Comparison of ENCODE assay signal across 27 cellular contexts in the genomic region with DNA sequence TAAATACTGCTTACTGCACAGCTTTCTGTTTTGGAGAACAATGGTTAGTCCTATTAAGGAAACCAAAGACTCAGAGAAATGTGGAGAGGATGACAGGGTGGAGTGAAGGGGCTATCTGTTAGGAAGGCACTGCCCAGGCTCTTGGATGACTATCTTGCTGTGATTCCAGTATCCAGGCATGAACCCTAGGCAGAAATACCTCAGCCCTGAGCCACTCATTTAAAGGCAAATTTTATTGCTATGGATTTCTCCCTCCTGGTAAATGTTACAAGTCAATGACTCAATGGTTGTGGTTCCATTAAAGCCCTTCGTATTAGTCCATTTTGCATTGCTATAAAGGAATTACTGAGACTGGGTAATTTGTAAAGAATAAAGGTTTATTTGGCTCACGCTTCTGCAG. TPM values are rescaled to one million over a fixed set of nuclear protein-coding genes. Genes with fewer than 3 reads are reported as not detected.
DNase-seq lines count a peak whose midpoint lies in the region; ATAC-seq, FAIRE-seq and TF ChIP-seq lines count a peak whose summit lies in the region.
"Had no signal": no experiment of that assay in that cellular context is flagged by ENCODE, and none has a peak within 500 bp of the region (broad histone marks: within the 10 kb centered on the region; RNA-seq: fewer than 3 reads in every experiment).

No MANE protein-coding gene starts in this region.

- peak; percentile 14 for DNase-seq in AG09309 (ENCODE audit: low read depth)
- peak; percentile 2 for DNase-seq in GM23248
- peak; percentile 48 for DNase-seq in amniotic epithelial cell (ENCODE audit: low read depth)
- DNase-seq in keratinocyte (ENCODE audit: low read depth, low spot score): no peak
- no peak for DNase-seq in stimulated activated CD4-positive, alpha-beta T cell treated with anti-CD3 and anti-CD28 coated beads, Interleukin-15, amount 100 ng/mL, for 24 hours
- DNase-seq in T-cell: no peak
- no peak for DNase-seq in glutamatergic neuron
- DNase-seq: 8988T; ACHN; CD4-positive, alpha-beta T cell; GOT3; KBM-7; NCI-H1048; NCI-H1417; NCI-H1694; NCI-H2029 treated with DMSO at 0.1 percent for 48 hours; NCI-H2227 treated with DMSO at 0.1 percent for 48 hours; NCI-H526 treated with DMSO at 0.1 percent for 48 hours; Right ventricle myocardium superior; RPMI8226 had no signal

- H2AFZ ChIP-seq in GM23248 (no peak overlapping the region), keratinocyte (ENCODE audit: control insufficient read depth, low read length) (no peak overlapping the region)

- TF ChIP-seq CTCF in AG09309 (IDR thresholded peaks at IDR 0.05; ENCODE audit: control insufficient read depth, insufficient read depth, low read depth, low read length, missing control alignments) (no peak), keratinocyte (optimal IDR thresholded peaks at IDR 0.05 in 1 of 3, IDR thresholded peaks at IDR 0.05 in 1 of 3, conservative IDR thresholded peaks at IDR 0.05 in 1 of 3; ENCODE audit: extremely low read depth in 1 of 3, insufficient read depth in 2 of 3, low read length in 3 of 3) (no peak), glutamatergic neuron (IDR thresholded peaks at IDR 0.05; ENCODE audit: partially characterized antibody, unreplicated experiment) (no peak)

- no peaks in the 10 kb centered on the region for H3F3A ChIP-seq in GM23248 (ENCODE audit: insufficient read depth)

- no peaks in the 10 kb centered on the region for H3K9me1 ChIP-seq in keratinocyte (ENCODE audit: control insufficient read depth, extremely low read depth, insufficient read depth, low read length)

- no peaks in the 10 kb centered on the region for H3K9me3 ChIP-seq in GM23248 (ENCODE audit: low read depth)
- H3K9me3 ChIP-seq in keratinocyte (ENCODE audit: control insufficient read depth, low read depth, low read length): no peaks in the 10 kb centered on the region
- H3K9me3 ChIP-seq: HAP-1 had no signal

- 14 to 32% methylated on average over 2 of the region's 2 CpGs for WGBS in GM23248 (ENCODE audit: low coverage in 1 of 2, low lambda C conversion rate in 2 of 2, missing lambda C conversion rate in 2 of 2), 2 experiments

- POLR2A ChIA-PET in T-cell (lab: Charles Lee): no interaction called here

- no peaks in the 10 kb centered on the region for H3K9me2 ChIP-seq in GM23248 (ENCODE audit: insufficient read depth)

- H3K27me3 ChIP-seq in GM23248 (replicated peaks; ENCODE audit: insufficient read depth) (peaks cover 10% of the 10 kb centered on the region; the same call in 1 of the 2 replicates), keratinocyte (ENCODE audit: control insufficient read depth, extremely low read depth, insufficient read depth, low read length) (no peaks in the 10 kb centered on the region)
- H3K27me3 ChIP-seq: BLaER1 treated with 17β-estradiol and CSF1 and Interleukin-3, amounts not matched to agents 10 nM and 100 nM had no signal

- H3K4me1 Mint-ChIP-seq in T-cell (peaks cover 0 to under 1% (median under 1%) of the 10 kb centered on the region in 3 donors), glutamatergic neuron (ENCODE audit: low read depth, unreplicated experiment) (no peaks in the 10 kb centered on the region)

- H3K27ac Mint-ChIP-seq in T-cell (no peak overlapping the region), glutamatergic neuron (ENCODE audit: unreplicated experiment) (no peak overlapping the region)
- H3K27ac Mint-ChIP-seq: CD4-positive, alpha-beta T cell had no signal

- no peak overlapping the region for H3K27ac ChIP-seq in GM23248
- H3K27ac ChIP-seq in keratinocyte (ENCODE audit: control insufficient read depth, insufficient read depth, low read length): no peak overlapping the region
- H3K27ac ChIP-seq: BLaER1 treated with 17β-estradiol and CSF1 and Interleukin-3, amounts not matched to agents 10 nM and 100 nM had no signal

- no peak overlapping the region for H3K4me3 Mint-ChIP-seq in T-cell
- no peak overlapping the region for H3K4me3 Mint-ChIP-seq in glutamatergic neuron (ENCODE audit: unreplicated experiment)
- H3K4me3 Mint-ChIP-seq: CD4-positive, alpha-beta T cell had no signal

- CTCF ChIA-PET in T-cell (lab: Charles Lee): no interaction called here

- in situ Hi-C loops in GM23248 (cut with MboI): no loop called here

- no peak overlapping the region for H3K4me3 ChIP-seq in AG09309 (ENCODE audit: control insufficient read depth, low read depth, low read length)
- H3K4me3 ChIP-seq in GM23248: no peak overlapping the region
- no peak overlapping the region for H3K4me3 ChIP-seq in keratinocyte (ENCODE audit: control insufficient read depth in 2 of 3, extremely low read depth in 1 of 3, insufficient read depth in 2 of 3, low read depth in 1 of 3, low read length in 3 of 3)
- H3K4me3 ChIP-seq: BLaER1 treated with 17β-estradiol and CSF1 and Interleukin-3, amounts not matched to agents 10 nM and 100 nM; HAP-1 had no signal

- ATAC-seq in T-cell (replicated peaks in 1 of 4): no peak
- no peak for ATAC-seq in GM21423 (IDR thresholded peaks at IDR 0.05; ENCODE audit: unreplicated experiment)

- peak; percentile 62 for FAIRE-seq in keratinocyte (lab: Jason Lieb, UNC)
- FAIRE-seq: D721Med, G401.6 had no signal

- no peaks in the 10 kb centered on the region for H3K36me3 Mint-ChIP-seq in T-cell
- H3K36me3 Mint-ChIP-seq in glutamatergic neuron (ENCODE audit: unreplicated experiment): no peaks in the 10 kb centered on the region

- no peaks in the 10 kb centered on the region for H3K36me3 ChIP-seq in GM23248 (ENCODE audit: low read depth)
- H3K36me3 ChIP-seq in keratinocyte (ENCODE audit: control insufficient read depth in 2 of 2, extremely low read depth in 1 of 2, insufficient read depth in 2 of 2, low read length in 2 of 2): peaks cover 0 to 12% of the 10 kb centered on the region in 2 experiments
- H3K36me3 ChIP-seq: BLaER1 treated with 17β-estradiol and CSF1 and Interleukin-3, amounts not matched to agents 10 nM and 100 nM; HAP-1 had no signal

- dilution Hi-C loops in keratinocyte (cut with MboI; ENCODE audit: extremely low pct_ligation_motif_present, low sequenced_read_pairs): no loop called here

- H3K79me2 ChIP-seq in GM23248 (ENCODE audit: insufficient read depth): no peaks in the 10 kb centered on the region
- H3K79me2 ChIP-seq in keratinocyte (ENCODE audit: control insufficient read depth, insufficient read depth, low read length): no peaks in the 10 kb centered on the region

- H3K9me3 Mint-ChIP-seq in T-cell (no peaks in the 10 kb centered on the region), glutamatergic neuron (ENCODE audit: unreplicated experiment) (no peaks in the 10 kb centered on the region)
- H3K9me3 Mint-ChIP-seq: CD4-positive, alpha-beta T cell had no signal

- H3K4me2 ChIP-seq in GM23248 (ENCODE audit: unreplicated experiment) (no peak overlapping the region), keratinocyte (ENCODE audit: control insufficient read depth, extremely low read depth, insufficient read depth, low read depth, low read length) (no peak overlapping the region)
- H3K4me2 ChIP-seq: BLaER1 treated with 17β-estradiol and CSF1 and Interleukin-3, amounts not matched to agents 10 nM and 100 nM had no signal

- no peaks in the 10 kb centered on the region for H4K20me1 ChIP-seq in GM23248 (ENCODE audit: insufficient read depth)
- no peaks in the 10 kb centered on the region for H4K20me1 ChIP-seq in keratinocyte (ENCODE audit: control insufficient read depth, extremely low read depth, insufficient read depth, low read length)
- H4K20me1 ChIP-seq: BLaER1 treated with 17β-estradiol and CSF1 and Interleukin-3, amounts not matched to agents 10 nM and 100 nM had no signal

- peaks cover 0 to 10% of the 10 kb centered on the region in 2 donors for H3K27me3 Mint-ChIP-seq in T-cell
- H3K27me3 Mint-ChIP-seq in glutamatergic neuron (ENCODE audit: unreplicated experiment): no peaks in the 10 kb centered on the region

- H3K4me1 ChIP-seq in GM23248 (ENCODE audit: insufficient read depth) (no peaks in the 10 kb centered on the region), keratinocyte (ENCODE audit: control insufficient read depth, extremely low read depth, insufficient read depth, low read length) (peaks cover 18% of the 10 kb centered on the region)
- H3K4me1 ChIP-seq: BLaER1 treated with 17β-estradiol and CSF1 and Interleukin-3, amounts not matched to agents 10 nM and 100 nM; HAP-1 had no signal

- H3K9ac ChIP-seq in GM23248 (no peak overlapping the region), keratinocyte (ENCODE audit: control insufficient read depth, extremely low read depth, insufficient read depth, low read length) (no peak overlapping the region)
- H3K9ac ChIP-seq: BLaER1 treated with 17β-estradiol and CSF1 and Interleukin-3, amounts not matched to agents 10 nM and 100 nM had no signal

RNA-seq across cellular contexts. Expression of gene ADGRF4, which starts 25.9 kb away (rescaled TPM):
- total RNA-seq in GM23248 (2014; rRNA removed; shearing (Covaris generic)): 0.11 TPM in 1 of 2 replicates, not detected in the other
- not detected in 2 replicates for polyA plus RNA-seq in GM23248 (2016; fragmentation: Nextera tagmentation; extraction: Ambion mirVana)
- 21.4 to 41.8 TPM (median 30.2 TPM) in 3 replicates for polyA plus RNA-seq in keratinocyte
- 9.2 TPM for polyA plus RNA-seq in keratinocyte (2011; ENCODE audit: low read depth)
- 14.8 and 29.6 TPM in 2 replicates for polyA plus RNA-seq in keratinocyte (2011; cell fraction: cytosol; rRNA removed)
- polyA plus RNA-seq in keratinocyte (2011; cell fraction: nucleus; rRNA removed): 54.8 and 63.6 TPM in 2 replicates
- polyA plus RNA-seq in keratinocyte (2012; ENCODE audit: low replicate concordance): 12.9 and 28.3 TPM in 2 replicates
- 7.8 to 41.8 TPM (median 36.4 TPM) in 3 replicates for polyA minus RNA-seq in keratinocyte
- polyA minus RNA-seq in keratinocyte (2011; cell fraction: cytosol; rRNA and poly(A)+ RNA removed): 12.9 TPM
- polyA minus RNA-seq in keratinocyte (2011; cell fraction: nucleus; rRNA and poly(A)+ RNA removed): 33.9 and 55.4 TPM in 2 replicates
- not detected for total RNA-seq in T-cell
- total RNA-seq in glutamatergic neuron (ENCODE audit: unreplicated experiment): not detected
- total RNA-seq: CD4-positive, alpha-beta T cell; Right ventricle myocardium superior had no signal

RNA-seq across cellular contexts. Expression of gene OPN5, which starts 57.5 kb away (rescaled TPM):
- total RNA-seq in GM23248 (2014; rRNA removed; shearing (Covaris generic)): not detected in 2 replicates
- polyA plus RNA-seq in GM23248 (2016; fragmentation: Nextera tagmentation; extraction: Ambion mirVana) (not detected in 2 replicates), keratinocyte (0.04 TPM in 1 of 3 replicates, not detected in the others)
- polyA plus RNA-seq in keratinocyte (2011; ENCODE audit: low read depth): not detected
- polyA plus RNA-seq in keratinocyte (2011; cell fraction: cytosol; rRNA removed): not detected in 2 replicates
- not detected in 2 replicates for polyA plus RNA-seq in keratinocyte (2011; cell fraction: nucleus; rRNA removed)
- not detected in 2 replicates for polyA plus RNA-seq in keratinocyte (2012; ENCODE audit: low replicate concordance)
- 0.76 TPM in 1 of 3 replicates, not detected in the others for polyA minus RNA-seq in keratinocyte
- not detected for polyA minus RNA-seq in keratinocyte (2011; cell fraction: cytosol; rRNA and poly(A)+ RNA removed)
- polyA minus RNA-seq in keratinocyte (2011; cell fraction: nucleus; rRNA and poly(A)+ RNA removed): not detected in 2 replicates
- total RNA-seq in T-cell (not detected), glutamatergic neuron (ENCODE audit: unreplicated experiment) (not detected)
- total RNA-seq: CD4-positive, alpha-beta T cell; NCI-H460; Right ventricle myocardium superior; SK-MEL-5 had no signal

Comparison
In these comparisons a context has a peak if more than half of its experiments do, and no peak if none do; other contexts are left out.
1. DNase-seq: peak in AG09309 (single experiment), GM23248 (single experiment) and amniotic epithelial cell (single experiment); none in keratinocyte (single experiment), stimulated activated CD4-positive, alpha-beta T cell treated with anti-CD3 and anti-CD28 coated beads, Interleukin-15, amount 100 ng/mL, for 24 hours (single experiment), T-cell (0 of 34) and glutamatergic neuron (single experiment).